8 cellular contexts compared by ENCODE assay signal in the genomic region with DNA sequence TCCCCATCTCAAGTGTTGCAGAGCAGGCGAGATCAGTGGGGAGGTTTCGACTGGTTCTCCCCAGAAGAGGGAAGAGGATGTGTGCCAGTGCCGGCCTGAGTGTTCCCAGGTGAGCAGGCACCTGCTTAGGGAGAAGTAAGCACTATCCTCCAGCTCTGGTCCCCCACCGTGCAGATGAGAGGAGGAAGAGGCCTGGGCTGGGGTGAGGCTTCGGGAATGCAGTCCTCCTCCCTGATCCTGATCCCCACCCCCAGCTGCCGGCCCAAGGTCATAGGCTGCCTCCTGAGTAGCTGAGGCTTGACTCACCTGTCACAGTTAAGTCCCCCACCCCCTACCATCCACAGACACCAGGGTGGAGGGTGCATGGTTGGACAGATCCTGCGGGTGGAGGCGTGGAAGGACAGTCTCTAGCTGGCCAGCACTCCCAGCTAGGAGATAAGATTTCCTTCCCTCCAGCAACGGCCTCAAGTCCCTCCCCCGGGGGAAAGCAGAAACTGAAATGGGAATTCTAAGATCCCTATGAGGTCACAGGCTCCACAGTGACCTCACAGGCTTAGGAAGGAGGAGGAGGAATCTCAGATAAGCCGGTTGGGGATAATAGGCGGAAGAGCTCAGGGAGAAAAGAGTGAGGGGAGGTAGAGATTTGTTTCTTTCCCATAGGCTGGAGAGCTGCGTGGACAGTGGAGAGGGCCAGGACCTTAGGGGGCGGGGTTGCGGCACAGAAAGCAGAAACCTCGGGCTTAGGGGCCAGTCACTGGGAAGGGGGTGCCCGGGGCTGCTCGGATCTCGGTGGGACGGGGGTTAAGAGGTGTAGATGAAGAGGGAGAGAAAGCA. TPM values are rescaled to one million over a fixed set of nuclear protein-coding genes. Genes with fewer than 3 reads are reported as not detected.
DNase-seq lines count a peak whose midpoint lies in the region; ATAC-seq and TF ChIP-seq lines count a peak whose summit lies in the region.

No MANE protein-coding gene starts in this region.

- H3K4me2 ChIP-seq in DND-41 (ENCODE audit: insufficient read depth, low read length): peak overlapping the region; percentile 89

- H3K4me1 ChIP-seq in DND-41 (ENCODE audit: insufficient read depth, low read length): peaks cover 41% of the 10 kb centered on the region
- peaks cover 0 to 22% of the 10 kb centered on the region in 2 donors for H3K4me1 ChIP-seq in ascending aorta
- H3K4me1 ChIP-seq in iPS-15b (ENCODE audit: control insufficient read depth, insufficient read depth, low read length): peaks cover 13% of the 10 kb centered on the region

- H2AFZ ChIP-seq in DND-41 (ENCODE audit: low read depth, low read length): no peak overlapping the region

- ATAC-seq in DND-41 (ENCODE audit: insufficient read depth, low read depth) (no peak), HG02852 (IDR thresholded peaks at IDR 0.05; ENCODE audit: unreplicated experiment) (no peak)

- H3K27ac ChIP-seq in DND-41 (ENCODE audit: low read length) (peak overlapping the region; percentile 94), ascending aorta (peak overlapping the region; percentile 84 to 87)

- TF ChIP-seq CTCF in DND-41 (IDR thresholded peaks at IDR 0.05; ENCODE audit: borderline replicate concordance, extremely low read depth, low read length, poor library complexity, severe bottlenecking) (no peak), ascending aorta (IDR thresholded peaks at IDR 0.05) (no peak)

- peaks cover 39% of the 10 kb centered on the region for H3K36me3 ChIP-seq in DND-41 (ENCODE audit: insufficient read depth, low read length)
- no peaks in the 10 kb centered on the region for H3K36me3 ChIP-seq in MG63
- peaks cover 16 to 29% of the 10 kb centered on the region in 2 donors for H3K36me3 ChIP-seq in ascending aorta
- H3K36me3 ChIP-seq in iPS-15b (ENCODE audit: control insufficient read depth, insufficient read depth, low read length): peaks cover 19% of the 10 kb centered on the region

- peaks cover 53% of the 10 kb centered on the region for H3K79me2 ChIP-seq in DND-41 (ENCODE audit: insufficient read depth, low read length)

- H4K20me1 ChIP-seq in DND-41 (ENCODE audit: insufficient read depth, low read length): peaks cover 50% of the 10 kb centered on the region

- DNase-seq in DND-41: no peak
- DNase-seq in MG63: no peak
- no peak for DNase-seq in ascending aorta (ENCODE audit: low spot score in 2 of 2)
- no peak for DNase-seq in skeletal muscle cell (ENCODE audit: low read depth)
- no peak for DNase-seq in NCI-H1694 (lab: John Stamatoyannopoulos, UW)
- DNase-seq in effector CD8-positive, alpha-beta T cell (lab: John Stamatoyannopoulos, UW): no peak

- no peaks in the 10 kb centered on the region for H3K9me3 ChIP-seq in DND-41 (ENCODE audit: insufficient read depth, low read length, severe bottlenecking)
- no peaks in the 10 kb centered on the region for H3K9me3 ChIP-seq in MG63
- H3K9me3 ChIP-seq in ascending aorta: no peaks in the 10 kb centered on the region
- no peaks in the 10 kb centered on the region for H3K9me3 ChIP-seq in iPS-15b (ENCODE audit: control insufficient read depth, insufficient read depth, low read length)

- intact Hi-C loops in ascending aorta (cut with DNase I): no loop called here

- H3K4me3 ChIP-seq in DND-41 (ENCODE audit: low read depth in 1 of 2, low read length in 2 of 2): peak overlapping the region; percentile 82 to 90
- H3K4me3 ChIP-seq in MG63: peak overlapping the region; percentile 88
- H3K4me3 ChIP-seq in ascending aorta: peak overlapping the region; percentile 82
- peak overlapping the region; percentile 76 for H3K4me3 ChIP-seq in iPS-15b (ENCODE audit: low read depth, low read length)
- peak overlapping the region; percentile 96 for H3K4me3 ChIP-seq in skeletal muscle cell (ENCODE audit: low read depth, low read length)

- H3K9ac ChIP-seq in DND-41 (ENCODE audit: low read depth, low read length) (peak overlapping the region; percentile 93), iPS-15b (ENCODE audit: low read depth, low read length) (peak overlapping the region; percentile 38)

- no peaks in the 10 kb centered on the region for H3K27me3 ChIP-seq in DND-41 (ENCODE audit: insufficient read depth, low read length, poor library complexity)
- no peaks in the 10 kb centered on the region for H3K27me3 ChIP-seq in MG63
- H3K27me3 ChIP-seq in ascending aorta: no peaks in the 10 kb centered on the region
- H3K27me3 ChIP-seq in iPS-15b (ENCODE audit: control insufficient read depth, insufficient read depth, low read length): no peaks in the 10 kb centered on the region

RNA-seq across cellular contexts. Expression of a gene that starts 1.0 kb away (rescaled TPM):
- 3.8 and 6.3 TPM in 2 replicates for total RNA-seq in MG63 (2014; rRNA removed; shearing (Covaris generic); ENCODE audit: low replicate concordance)
- 113 TPM for total RNA-seq in ascending aorta

RNA-seq across cellular contexts. Expression of a gene that starts 1.2 kb away (rescaled TPM):
- total RNA-seq in MG63 (2014; rRNA removed; shearing (Covaris generic); ENCODE audit: low replicate concordance): 1.0 and 1.2 TPM in 2 replicates
- not detected for total RNA-seq in ascending aorta

RNA-seq across cellular contexts. Expression of a gene that starts 11.2 kb away (rescaled TPM):
- not detected in 2 replicates for total RNA-seq in MG63 (2014; rRNA removed; shearing (Covaris generic); ENCODE audit: low replicate concordance)
- 11.8 TPM for total RNA-seq in ascending aorta

RNA-seq across cellular contexts. Expression of a gene that starts 17.3 kb away (rescaled TPM):
- total RNA-seq in MG63 (2014; rRNA removed; shearing (Covaris generic); ENCODE audit: low replicate concordance): 53.5 and 1,171 TPM in 2 replicates
- total RNA-seq in ascending aorta: 124 TPM

RNA-seq across cellular contexts. Expression of a gene that starts 27.4 kb away (rescaled TPM):
- total RNA-seq in MG63 (2014; rRNA removed; shearing (Covaris generic); ENCODE audit: low replicate concordance): 1.8 and 5.9 TPM in 2 replicates
- 11.0 TPM for total RNA-seq in ascending aorta

Comparison
In these comparisons a context has a peak if more than half of its experiments do, and no peak if none do; other contexts are left out.
1. RNA of a gene that starts 1.0 kb away (total RNA-seq): 113 TPM in ascending aorta (single experiment); 3.8 to 6.3 TPM in MG63; every median in the first group is over 10 times any median in the second.
2. RNA of a gene that starts 11.2 kb away (total RNA-seq): 11.8 TPM in ascending aorta (single experiment); not detected in MG63; every median in the first group is over 10 times any median in the second.
3. Peak in every context shown above with its lines, with median percentiles within 50 percentile points of each other: H3K4me3 ChIP-seq.